Comparison of ENCODE assay signal across 34 cellular contexts in the genomic region with DNA sequence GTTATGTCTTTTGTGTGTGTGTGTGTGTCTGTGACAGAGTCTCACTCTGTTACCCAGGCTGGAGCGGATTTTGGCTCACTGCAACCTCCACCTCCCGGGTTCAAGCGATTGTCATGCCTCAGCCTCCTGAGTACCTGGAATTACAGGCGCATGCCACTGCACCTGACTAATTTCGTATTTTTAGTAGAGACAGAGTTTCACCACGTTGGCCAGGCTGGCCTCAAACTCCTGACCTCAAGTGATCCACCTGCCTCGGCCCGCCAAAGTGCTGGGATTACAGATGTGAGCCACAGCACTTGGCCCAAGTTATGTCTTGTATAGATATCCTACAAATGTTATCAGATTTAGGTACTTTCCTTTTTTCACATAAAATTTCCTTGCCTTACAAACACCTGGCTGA. TPM values are rescaled to one million over a fixed set of nuclear protein-coding genes. Genes with fewer than 3 reads are reported as not detected.
DNase-seq lines count a peak whose midpoint lies in the region; ATAC-seq and TF ChIP-seq lines count a peak whose summit lies in the region.
"Had no signal": no experiment of that assay in that cellular context is flagged by ENCODE, and none has a peak within 500 bp of the region (broad histone marks: within the 10 kb centered on the region; RNA-seq: fewer than 3 reads in every experiment).

No MANE protein-coding gene starts in this region.

- intact Hi-C loops in left ventricle myocardium superior (cut with micrococcal nuclease): no loop called here
- intact Hi-C loops in Right ventricle myocardium inferior (cut with DNase I): no loop called here
- intact Hi-C loops in posterior cingulate gyrus (cut with DNase I): no loop called here

- H3K9me3 ChIP-seq in RWPE2 (ENCODE audit: severe bottlenecking): no peaks in the 10 kb centered on the region
- H3K9me3 ChIP-seq: A549, heart right ventricle, mucosa of descending colon, upper lobe of left lung had no signal

- H3K27me3 ChIP-seq in RWPE2 (ENCODE audit: insufficient read depth, poor library complexity, severe bottlenecking): no peaks in the 10 kb centered on the region
- H3K27me3 ChIP-seq: heart right ventricle, upper lobe of left lung had no signal

- H3K27ac Mint-ChIP-seq in memory B cell: peak overlapping the region; percentile 28
- H3K27ac Mint-ChIP-seq: brain; CD4-positive, alpha-beta T cell; natural killer cell; T-helper 2 cell treated with Interferon-gamma antibody and Interleukin-4, amounts not matched to agents 5 μg/mL and 100 μg/mL, for 36 hours had no signal

- no peaks in the 10 kb centered on the region for H3K27me3 Mint-ChIP-seq in memory B cell
- H3K27me3 Mint-ChIP-seq: activated naive CD4-positive, alpha-beta T cell treated with anti-CD3 and anti-CD28 coated beads, Interleukin-2, amount 50 U/mL, for 24 hours; brain; CD4-positive, alpha-beta T cell; stimulated activated naive B cell treated with anti-CD40 and anti-IgM and Interleukin-4, amounts not matched to agents 10 μg/mL and 1 μg/mL and 100 μg/mL, for 72 hours had no signal

- peaks cover 33% of the 10 kb centered on the region for H3K36me3 ChIP-seq in RWPE2 (ENCODE audit: low read depth)

- ATAC-seq in left ventricle myocardium superior (peak; percentile 24), Right ventricle myocardium inferior (no peak), RWPE2 (ENCODE audit: low read depth) (no peak), memory B cell (ENCODE audit: low read depth) (no peak), GM18502 (IDR thresholded peaks at IDR 0.05; ENCODE audit: poor library complexity, unreplicated experiment) (no peak)
- ATAC-seq: mucosa of descending colon, natural killer cell had no signal

- H3K4me3 ChIP-seq in RWPE2 (ENCODE audit: severe bottlenecking): no peak overlapping the region
- H3K4me3 ChIP-seq: A549, heart right ventricle, lung, mucosa of descending colon, upper lobe of left lung had no signal

- peak overlapping the region; percentile 88 for H3K27ac ChIP-seq in RWPE2 (ENCODE audit: poor library complexity, severe bottlenecking)
- H3K27ac ChIP-seq: heart right ventricle, upper lobe of left lung had no signal

- DNase-seq in left ventricle myocardium superior (no peak), Right ventricle myocardium inferior (ENCODE audit: missing footprints) (no peak), RWPE2 (ENCODE audit: low spot score) (no peak), memory B cell (ENCODE audit: low spot score in 2 of 2) (no peak), activated gamma-delta T cell treated with Interleukin-2 at 50 U/mL for 16 hours (no peak), posterior cingulate gyrus (no peak), NCI-H146 (lab: John Stamatoyannopoulos, UW) (no peak)
- DNase-seq: activated CD4-positive, alpha-beta T cell treated with anti-CD3 and anti-CD28 coated beads, Interleukin-2, amount 50 U/mL, for 1 hour; AML-193; amniotic stem cell; CD4-positive, alpha-beta T cell; dermis blood vessel endothelial cell; foreskin melanocyte; heart right ventricle; Kasumi-1; MV-4-11; natural killer cell; NCI-H1436; NCI-H2081 treated with DMSO at 0.1 percent for 48 hours; NCI-H2227 treated with DMSO at 0.1 percent for 48 hours; NCI-H526 treated with DMSO at 0.1 percent for 48 hours; occipital lobe; SIG-M5; stimulated activated naive B cell treated with anti-CD40 and anti-IgM and Interleukin-4, amounts not matched to agents 10 μg/mL and 1 μg/mL and 100 μg/mL, for 72 hours; substantia nigra; upper lobe of left lung had no signal

- H3K4me3 Mint-ChIP-seq in memory B cell: peak overlapping the region; percentile 37
- H3K4me3 Mint-ChIP-seq: activated naive CD4-positive, alpha-beta T cell treated with anti-CD3 and anti-CD28 coated beads, Interleukin-2, amount 50 U/mL, for 24 hours; brain; CD4-positive, alpha-beta T cell; natural killer cell; T-helper 2 cell treated with Interferon-gamma antibody and Interleukin-4, amounts not matched to agents 5 μg/mL and 100 μg/mL, for 36 hours had no signal

- H3K9me3 Mint-ChIP-seq in memory B cell: no peaks in the 10 kb centered on the region
- H3K9me3 Mint-ChIP-seq: activated naive CD4-positive, alpha-beta T cell treated with anti-CD3 and anti-CD28 coated beads, Interleukin-2, amount 50 U/mL, for 24 hours; activated T-helper 2 cell treated with anti-CD3 and anti-CD28 coated beads, Interferon-gamma antibody, Interleukin-2, Interleukin-4, amounts not matched to agents 10 μg/mL and 5 μg/mL and 100 μg/mL, durations not matched to agents 14 hours and 24 hours and 36 hours; brain; CD4-positive, alpha-beta T cell; natural killer cell; stimulated activated naive B cell treated with anti-CD40 and anti-IgM and Interleukin-4, amounts not matched to agents 10 μg/mL and 1 μg/mL and 100 μg/mL, for 72 hours; T-helper 2 cell treated with Interferon-gamma antibody and Interleukin-4, amounts not matched to agents 5 μg/mL and 100 μg/mL, for 36 hours had no signal

- H3K4me1 ChIP-seq in RWPE2 (ENCODE audit: insufficient read depth, poor library complexity, severe bottlenecking): peaks cover 68% of the 10 kb centered on the region

- no peak for TF ChIP-seq CTCF in RWPE2 (IDR thresholded peaks at IDR 0.05; ENCODE audit: poor library complexity, severe bottlenecking)

- H3K36me3 Mint-ChIP-seq in memory B cell: peaks cover 19% of the 10 kb centered on the region
- H3K36me3 Mint-ChIP-seq: natural killer cell had no signal

- peaks cover 32% of the 10 kb centered on the region for H3K4me1 Mint-ChIP-seq in memory B cell
- H3K4me1 Mint-ChIP-seq: brain had no signal

RNA-seq across cellular contexts. Expression of gene PISD, which starts 9.9 kb away (rescaled TPM):
- total RNA-seq in left ventricle myocardium superior (15.1 TPM), Right ventricle myocardium inferior (18.4 TPM)
